ENCODE assay signal across 23 cellular contexts in genomic region chr9:9963861-9964260, GRCh38.
DNase-seq lines count a peak whose midpoint lies in the region; ATAC-seq and TF ChIP-seq lines count a peak whose summit lies in the region.
"Had no signal": no experiment of that assay in that cellular context is flagged by ENCODE, and none has a peak within 500 bp of the region (broad histone marks: within the 10 kb centered on the region; RNA-seq: fewer than 3 reads in every experiment).

No MANE protein-coding gene starts in this region.

- H3K4ac ChIP-seq in trophoblast cell (ENCODE audit: low read depth, low read length) = no peak overlapping the region

- H2AK5ac ChIP-seq in trophoblast cell (ENCODE audit: low read length) = no peak overlapping the region

- H3K14ac ChIP-seq in trophoblast cell (ENCODE audit: low read length) = no peak overlapping the region

- H3K27ac Mint-ChIP-seq in T-helper 17 cell = no peak overlapping the region
- H3K27ac Mint-ChIP-seq: CD14-positive monocyte; CD4-positive, alpha-beta memory T cell; CD4-positive, CD25-positive, alpha-beta regulatory T cell; CD8-positive, alpha-beta memory T cell had no signal

- CTCF ChIA-PET in A673 (lab: Charles Lee) = no interaction called here

- no peak overlapping the region for H4K8ac ChIP-seq in trophoblast cell (ENCODE audit: low read depth, low read length)

- H2BK120ac ChIP-seq in trophoblast cell (ENCODE audit: insufficient read depth, low read length, poor library complexity) = no peak overlapping the region

- H3K18ac ChIP-seq in trophoblast cell (ENCODE audit: low read length) = no peak overlapping the region

- no peak overlapping the region for H3K4me3 ChIP-seq in A673 (ENCODE audit: low read depth, low read length, poor library complexity, severe bottlenecking)
- peak overlapping the region; percentile 53 for H3K4me3 ChIP-seq in SK-N-MC
- H3K4me3 ChIP-seq in trophoblast cell (ENCODE audit: low read depth, low read length) = no peak overlapping the region
- H3K4me3 ChIP-seq: A549, BLaER1 had no signal

- WGBS in trophoblast cell (ENCODE audit: extremely low coverage, insufficient coverage, insufficient read length) = no CpG with 5 or more reads among the region's 3 CpGs

- H3K36me3 ChIP-seq in A673 (ENCODE audit: insufficient read depth, low read length, poor library complexity, severe bottlenecking) (no peaks in the 10 kb centered on the region), SK-N-MC (ENCODE audit: insufficient read depth, low read length) (no peaks in the 10 kb centered on the region), trophoblast cell (ENCODE audit: control insufficient read depth in 1 of 2, insufficient read depth in 2 of 2, low read length in 2 of 2) (no peaks in the 10 kb centered on the region)
- H3K36me3 ChIP-seq: BE2C, BLaER1 had no signal

- H3K27me3 ChIP-seq in A673 (replicated peaks; ENCODE audit: insufficient read depth, low read depth, low read length, poor library complexity) (no peaks in the 10 kb centered on the region), trophoblast cell (ENCODE audit: insufficient read depth, low read length) (no peaks in the 10 kb centered on the region)
- H3K27me3 ChIP-seq: BE2C, BLaER1 had no signal

- no peak overlapping the region for H3K23ac ChIP-seq in trophoblast cell (ENCODE audit: low read length)

- intact Hi-C loops in A673 (cut with micrococcal nuclease; ENCODE audit: unreplicated experiment) = no loop called here

- H4K12ac ChIP-seq in trophoblast cell (ENCODE audit: low read depth, low read length) = no peak overlapping the region

- POLR2A ChIA-PET in A673 (lab: Charles Lee; ENCODE audit: low non-redundant PET) = no interaction called here

- H3K9ac ChIP-seq in SK-N-MC (ENCODE audit: insufficient read length) (no peak overlapping the region), trophoblast cell (ENCODE audit: low read length) (no peak overlapping the region)
- H3K9ac ChIP-seq: BLaER1 had no signal

- no peaks in the 10 kb centered on the region for H3K9me3 ChIP-seq in A673 (ENCODE audit: low read depth, low read length, poor library complexity, severe bottlenecking)
- no peaks in the 10 kb centered on the region for H3K9me3 ChIP-seq in SK-N-MC (ENCODE audit: low read depth, low read length)
- H3K9me3 ChIP-seq in T-helper 17 cell (ENCODE audit: control insufficient read depth, low read length, poor library complexity, severe bottlenecking) = no peaks in the 10 kb centered on the region
- no peaks in the 10 kb centered on the region for H3K9me3 ChIP-seq in trophoblast cell (ENCODE audit: insufficient read depth, low read depth, low read length)
- H3K9me3 ChIP-seq: A549, BE2C, BLaER1 had no signal

- H3K4me2 ChIP-seq in trophoblast cell (ENCODE audit: low read length) = no peak overlapping the region
- H3K4me2 ChIP-seq: A549, BLaER1 had no signal

- ATAC-seq in T-helper 17 cell = no peak
- ATAC-seq: A549 had no signal

- H2AFZ ChIP-seq in trophoblast cell (ENCODE audit: insufficient read depth, low read length, poor library complexity) = no peak overlapping the region

- no peaks in the 10 kb centered on the region for H3K36me3 Mint-ChIP-seq in T-helper 17 cell (ENCODE audit: low read depth)
- H3K36me3 Mint-ChIP-seq: CD14-positive monocyte; CD4-positive, alpha-beta memory T cell; CD4-positive, CD25-positive, alpha-beta regulatory T cell; CD8-positive, alpha-beta memory T cell had no signal

- H3K4me1 ChIP-seq in A673 (ENCODE audit: insufficient read depth, low read length, poor library complexity, severe bottlenecking) = no peaks in the 10 kb centered on the region
- no peaks in the 10 kb centered on the region for H3K4me1 ChIP-seq in trophoblast cell (ENCODE audit: control insufficient read depth in 1 of 2, insufficient read depth in 2 of 2, low read length in 2 of 2)
- H3K4me1 ChIP-seq: A549, BE2C, BLaER1 had no signal

- H3K27me3 Mint-ChIP-seq in T-helper 17 cell = no peaks in the 10 kb centered on the region
- H3K27me3 Mint-ChIP-seq: CD4-positive, alpha-beta memory T cell; CD4-positive, CD25-positive, alpha-beta regulatory T cell; CD8-positive, alpha-beta memory T cell had no signal

- no peaks in the 10 kb centered on the region for H3K79me2 ChIP-seq in trophoblast cell (ENCODE audit: control insufficient read depth, insufficient read depth, low read length, poor library complexity)

- H3K4me3 Mint-ChIP-seq in T-helper 17 cell = no peak overlapping the region
- H3K4me3 Mint-ChIP-seq: CD14-positive monocyte; CD4-positive, alpha-beta memory T cell; CD4-positive, CD25-positive, alpha-beta regulatory T cell; CD8-positive, alpha-beta memory T cell had no signal

- H3K27ac ChIP-seq in A673 (ENCODE audit: low read depth, low read length, poor library complexity, severe bottlenecking) (no peak overlapping the region), SK-N-MC (peak overlapping the region; percentile 42; the same call in 1 of the 2 replicates), trophoblast cell (ENCODE audit: low read depth, low read length) (no peak overlapping the region)
- H3K27ac ChIP-seq: 22Rv1, A549, BLaER1 had no signal

- no peak overlapping the region for H2BK5ac ChIP-seq in trophoblast cell (ENCODE audit: low read depth, low read length, poor library complexity)

- no peak overlapping the region for H4K91ac ChIP-seq in trophoblast cell (ENCODE audit: low read depth, low read length)

- DNase-seq in A673 (ENCODE audit: low spot score) = peak; percentile 7
- DNase-seq in SK-N-MC (ENCODE audit: low read depth, low spot score) = peak; percentile 47
- peak; percentile 34 for DNase-seq in putamen (ENCODE audit: low spot score)
- no peak for DNase-seq in T-helper 17 cell
- DNase-seq in trophoblast cell = no peak
- DNase-seq: ACHN; BE2C; C1 segment of cervical spinal cord; CD4-positive, alpha-beta memory T cell; CD4-positive, CD25-positive, alpha-beta regulatory T cell; CD8-positive, alpha-beta memory T cell; COR-L47; DMS 273 treated with DMSO at 0.1 percent for 48 hours; DMS153; DMS53; DMS79; DND-41; EL; GDM1 had no signal

- no peaks in the 10 kb centered on the region for H3K79me1 ChIP-seq in trophoblast cell (ENCODE audit: low read length)

- H2BK12ac ChIP-seq in trophoblast cell (ENCODE audit: low read length) = no peak overlapping the region

- BruUV-seq in A673 (replicated peaks; lab: Mats Ljungman, UMichigan) = no TSS peak

- H3K4me1 Mint-ChIP-seq in T-helper 17 cell = no peaks in the 10 kb centered on the region
- H3K4me1 Mint-ChIP-seq: CD14-positive monocyte; CD4-positive, alpha-beta memory T cell; CD4-positive, CD25-positive, alpha-beta regulatory T cell; CD8-positive, alpha-beta memory T cell had no signal

- TF ChIP-seq CTCF in A673 (conservative IDR thresholded peaks at IDR 0.05; ENCODE audit: low read depth, low read length) = no peak

Comparison
In these comparisons a context has a peak if more than half of its experiments do, and no peak if none do; other contexts are left out.
1. DNase-seq: peak in A673 (single experiment), SK-N-MC (single experiment) and putamen (single experiment); none in T-helper 17 cell (0 of 3) and trophoblast cell (0 of 2).